1 cellular context compared by ENCODE assay signal in the genomic region with DNA sequence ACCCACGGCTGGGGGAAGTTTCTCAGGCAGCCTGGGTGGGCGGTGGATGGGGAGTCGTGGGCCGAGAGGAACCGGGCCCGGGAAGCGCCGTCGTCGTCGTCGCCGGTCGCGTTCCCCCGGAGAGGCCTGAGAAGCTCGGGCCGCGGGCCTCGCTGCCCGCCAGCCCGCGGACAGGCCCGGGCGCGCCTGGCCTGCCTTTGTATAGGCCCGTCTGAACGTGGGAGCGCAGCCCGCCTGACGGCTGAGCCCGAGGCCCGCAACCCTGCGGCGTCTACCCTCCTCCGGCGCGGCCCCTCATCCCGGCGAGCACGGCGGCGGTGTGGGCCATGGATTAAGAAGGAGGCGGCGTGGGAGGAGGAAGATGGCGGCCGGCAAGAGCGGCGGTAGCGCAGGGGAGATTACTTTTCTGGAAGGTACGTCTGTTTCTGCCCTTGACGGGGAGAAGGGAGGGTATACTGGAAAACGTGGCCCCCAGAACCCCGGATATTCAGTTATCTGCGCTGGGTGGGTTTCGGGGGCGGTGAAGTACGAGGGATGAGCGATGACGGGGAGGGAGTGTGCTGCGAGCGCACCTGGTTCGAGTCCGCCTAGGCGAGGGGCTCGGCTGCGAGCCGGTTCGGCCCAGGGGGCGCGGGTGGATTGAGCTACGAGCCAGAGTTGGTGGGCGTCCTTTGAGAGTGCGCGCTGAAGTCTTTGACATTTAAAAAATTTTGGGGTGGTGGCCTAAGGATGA.
TF ChIP-seq lines count a peak whose summit lies in the region.

No MANE protein-coding gene starts in this region.

TF ChIP-seq in HepG2, 621 proteins besides CTCF, POLR2A, EP300 and RAD21 (continued from another document and continues in another):
- TF ChIP-seq, protein P1, sequence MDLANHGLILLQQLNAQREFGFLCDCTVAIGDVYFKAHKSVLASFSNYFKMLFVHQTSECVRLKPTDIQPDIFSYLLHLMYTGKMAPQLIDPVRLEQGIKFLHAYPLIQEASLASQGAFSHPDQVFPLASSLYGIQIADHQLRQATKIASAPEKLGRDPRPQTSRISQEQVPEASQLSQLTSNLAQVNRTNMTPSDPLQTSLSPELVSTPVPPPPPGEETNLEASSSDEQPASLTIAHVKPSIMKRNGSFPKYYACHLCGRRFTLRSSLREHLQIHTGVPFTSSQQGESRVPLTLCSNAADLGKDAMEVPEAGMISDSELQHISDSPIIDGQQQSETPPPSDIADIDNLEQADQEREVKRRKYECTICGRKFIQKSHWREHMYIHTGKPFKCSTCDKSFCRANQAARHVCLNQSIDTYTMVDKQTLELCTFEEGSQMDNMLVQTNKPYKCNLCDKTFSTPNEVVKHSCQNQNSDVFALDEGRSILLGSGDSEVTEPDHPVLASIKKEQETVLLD (CRISPR knock-in tag; IDR thresholded peaks at IDR 0.05; ENCODE audit: low read depth) = no peak; the same call in 1 of the 2 replicates
- TF ChIP-seq ZNF891 (CRISPR knock-in tag; IDR thresholded peaks at IDR 0.05) = no peak
- TF ChIP-seq, protein P2, sequence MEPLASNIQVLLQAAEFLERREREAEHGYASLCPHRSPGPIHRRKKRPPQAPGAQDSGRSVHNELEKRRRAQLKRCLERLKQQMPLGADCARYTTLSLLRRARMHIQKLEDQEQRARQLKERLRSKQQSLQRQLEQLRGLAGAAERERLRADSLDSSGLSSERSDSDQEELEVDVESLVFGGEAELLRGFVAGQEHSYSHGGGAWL (CRISPR knock-in tag; IDR thresholded peaks at IDR 0.05) = 0 out of 2 replicates have a peak, but pooled peaks have one; percentile 63
- no peak for TF ChIP-seq ATF7 (IDR thresholded peaks at IDR 0.05)
- no peak for TF ChIP-seq ATF7 (CRISPR knock-in tag; IDR thresholded peaks at IDR 0.05)
- TF ChIP-seq ETV6 (CRISPR knock-in tag; conservative IDR thresholded peaks at IDR 0.05) = no peak
- TF ChIP-seq, protein P3, sequence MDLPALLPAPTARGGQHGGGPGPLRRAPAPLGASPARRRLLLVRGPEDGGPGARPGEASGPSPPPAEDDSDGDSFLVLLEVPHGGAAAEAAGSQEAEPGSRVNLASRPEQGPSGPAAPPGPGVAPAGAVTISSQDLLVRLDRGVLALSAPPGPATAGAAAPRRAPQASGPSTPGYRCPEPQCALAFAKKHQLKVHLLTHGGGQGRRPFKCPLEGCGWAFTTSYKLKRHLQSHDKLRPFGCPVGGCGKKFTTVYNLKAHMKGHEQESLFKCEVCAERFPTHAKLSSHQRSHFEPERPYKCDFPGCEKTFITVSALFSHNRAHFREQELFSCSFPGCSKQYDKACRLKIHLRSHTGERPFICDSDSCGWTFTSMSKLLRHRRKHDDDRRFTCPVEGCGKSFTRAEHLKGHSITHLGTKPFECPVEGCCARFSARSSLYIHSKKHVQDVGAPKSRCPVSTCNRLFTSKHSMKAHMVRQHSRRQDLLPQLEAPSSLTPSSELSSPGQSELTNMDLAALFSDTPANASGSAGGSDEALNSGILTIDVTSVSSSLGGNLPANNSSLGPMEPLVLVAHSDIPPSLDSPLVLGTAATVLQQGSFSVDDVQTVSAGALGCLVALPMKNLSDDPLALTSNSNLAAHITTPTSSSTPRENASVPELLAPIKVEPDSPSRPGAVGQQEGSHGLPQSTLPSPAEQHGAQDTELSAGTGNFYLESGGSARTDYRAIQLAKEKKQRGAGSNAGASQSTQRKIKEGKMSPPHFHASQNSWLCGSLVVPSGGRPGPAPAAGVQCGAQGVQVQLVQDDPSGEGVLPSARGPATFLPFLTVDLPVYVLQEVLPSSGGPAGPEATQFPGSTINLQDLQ (CRISPR knock-in tag; IDR thresholded peaks at IDR 0.05) = no peak
- TF ChIP-seq WIZ (CRISPR knock-in tag; IDR thresholded peaks at IDR 0.05) = no peak
- no peak for TF ChIP-seq KLF15 (CRISPR knock-in tag; IDR thresholded peaks at IDR 0.05; ENCODE audit: borderline replicate concordance)
- 0 out of 2 replicates have a peak, but pooled peaks have one; percentile 47 for TF ChIP-seq JUNB (CRISPR knock-in tag; IDR thresholded peaks at IDR 0.05; ENCODE audit: borderline replicate concordance)
- no peak for TF ChIP-seq RXRB (CRISPR knock-in tag; IDR thresholded peaks at IDR 0.05; ENCODE audit: borderline replicate concordance)
- TF ChIP-seq MIER2 (CRISPR knock-in tag; IDR thresholded peaks at IDR 0.05) = no peak
- TF ChIP-seq, protein P4, sequence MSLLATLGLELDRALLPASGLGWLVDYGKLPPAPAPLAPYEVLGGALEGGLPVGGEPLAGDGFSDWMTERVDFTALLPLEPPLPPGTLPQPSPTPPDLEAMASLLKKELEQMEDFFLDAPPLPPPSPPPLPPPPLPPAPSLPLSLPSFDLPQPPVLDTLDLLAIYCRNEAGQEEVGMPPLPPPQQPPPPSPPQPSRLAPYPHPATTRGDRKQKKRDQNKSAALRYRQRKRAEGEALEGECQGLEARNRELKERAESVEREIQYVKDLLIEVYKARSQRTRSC (CRISPR knock-in tag; IDR thresholded peaks at IDR 0.05; ENCODE audit: low read depth) = no peak
- TF ChIP-seq, protein P5, sequence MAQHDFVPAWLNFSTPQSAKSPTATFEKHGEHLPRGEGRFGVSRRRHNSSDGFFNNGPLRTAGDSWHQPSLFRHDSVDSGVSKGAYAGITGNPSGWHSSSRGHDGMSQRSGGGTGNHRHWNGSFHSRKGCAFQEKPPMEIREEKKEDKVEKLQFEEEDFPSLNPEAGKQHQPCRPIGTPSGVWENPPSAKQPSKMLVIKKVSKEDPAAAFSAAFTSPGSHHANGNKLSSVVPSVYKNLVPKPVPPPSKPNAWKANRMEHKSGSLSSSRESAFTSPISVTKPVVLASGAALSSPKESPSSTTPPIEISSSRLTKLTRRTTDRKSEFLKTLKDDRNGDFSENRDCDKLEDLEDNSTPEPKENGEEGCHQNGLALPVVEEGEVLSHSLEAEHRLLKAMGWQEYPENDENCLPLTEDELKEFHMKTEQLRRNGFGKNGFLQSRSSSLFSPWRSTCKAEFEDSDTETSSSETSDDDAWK (CRISPR knock-in tag; IDR thresholded peaks at IDR 0.05) = no peak
- TF ChIP-seq POGZ (CRISPR knock-in tag; IDR thresholded peaks at IDR 0.05) = no peak
- TF ChIP-seq, protein P6, sequence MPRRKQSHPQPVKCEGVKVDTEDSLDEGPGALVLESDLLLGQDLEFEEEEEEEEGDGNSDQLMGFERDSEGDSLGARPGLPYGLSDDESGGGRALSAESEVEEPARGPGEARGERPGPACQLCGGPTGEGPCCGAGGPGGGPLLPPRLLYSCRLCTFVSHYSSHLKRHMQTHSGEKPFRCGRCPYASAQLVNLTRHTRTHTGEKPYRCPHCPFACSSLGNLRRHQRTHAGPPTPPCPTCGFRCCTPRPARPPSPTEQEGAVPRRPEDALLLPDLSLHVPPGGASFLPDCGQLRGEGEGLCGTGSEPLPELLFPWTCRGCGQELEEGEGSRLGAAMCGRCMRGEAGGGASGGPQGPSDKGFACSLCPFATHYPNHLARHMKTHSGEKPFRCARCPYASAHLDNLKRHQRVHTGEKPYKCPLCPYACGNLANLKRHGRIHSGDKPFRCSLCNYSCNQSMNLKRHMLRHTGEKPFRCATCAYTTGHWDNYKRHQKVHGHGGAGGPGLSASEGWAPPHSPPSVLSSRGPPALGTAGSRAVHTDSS (CRISPR knock-in tag; conservative IDR thresholded peaks at IDR 0.05) = no peak
- TF ChIP-seq, protein P7, sequence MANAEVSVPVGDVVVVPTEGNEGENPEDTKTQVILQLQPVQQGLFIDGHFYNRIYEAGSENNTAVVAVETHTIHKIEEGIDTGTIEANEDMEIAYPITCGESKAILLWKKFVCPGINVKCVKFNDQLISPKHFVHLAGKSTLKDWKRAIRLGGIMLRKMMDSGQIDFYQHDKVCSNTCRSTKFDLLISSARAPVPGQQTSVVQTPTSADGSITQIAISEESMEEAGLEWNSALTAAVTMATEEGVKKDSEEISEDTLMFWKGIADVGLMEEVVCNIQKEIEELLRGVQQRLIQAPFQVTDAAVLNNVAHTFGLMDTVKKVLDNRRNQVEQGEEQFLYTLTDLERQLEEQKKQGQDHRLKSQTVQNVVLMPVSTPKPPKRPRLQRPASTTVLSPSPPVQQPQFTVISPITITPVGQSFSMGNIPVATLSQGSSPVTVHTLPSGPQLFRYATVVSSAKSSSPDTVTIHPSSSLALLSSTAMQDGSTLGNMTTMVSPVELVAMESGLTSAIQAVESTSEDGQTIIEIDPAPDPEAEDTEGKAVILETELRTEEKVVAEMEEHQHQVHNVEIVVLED (CRISPR knock-in tag; IDR thresholded peaks at IDR 0.05; ENCODE audit: borderline replicate concordance) = peak; percentile 41; the same call in 1 of the 2 replicates
- no peak for TF ChIP-seq ZFP36L2 (CRISPR knock-in tag; IDR thresholded peaks at IDR 0.05)
- TF ChIP-seq HNRNPLL (IDR thresholded peaks at IDR 0.05; ENCODE audit: low read depth, low read length, poor library complexity, severe bottlenecking) = peak; percentile 68
- TF ChIP-seq, protein P8, sequence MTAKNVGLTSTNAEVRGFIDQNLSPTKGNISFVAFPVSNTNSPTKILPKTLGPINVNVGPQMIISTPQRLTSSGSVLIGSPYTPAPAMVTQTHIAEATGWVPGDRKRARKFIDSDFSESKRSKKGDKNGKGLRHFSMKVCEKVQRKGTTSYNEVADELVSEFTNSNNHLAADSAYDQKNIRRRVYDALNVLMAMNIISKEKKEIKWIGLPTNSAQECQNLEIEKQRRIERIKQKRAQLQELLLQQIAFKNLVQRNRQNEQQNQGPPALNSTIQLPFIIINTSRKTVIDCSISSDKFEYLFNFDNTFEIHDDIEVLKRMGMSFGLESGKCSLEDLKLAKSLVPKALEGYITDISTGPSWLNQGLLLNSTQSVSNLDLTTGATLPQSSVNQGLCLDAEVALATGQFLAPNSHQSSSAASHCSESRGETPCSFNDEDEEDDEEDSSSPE (CRISPR knock-in tag; IDR thresholded peaks at IDR 0.05) = no peak; the same call in 1 of the 2 replicates
- TF ChIP-seq, protein P9, sequence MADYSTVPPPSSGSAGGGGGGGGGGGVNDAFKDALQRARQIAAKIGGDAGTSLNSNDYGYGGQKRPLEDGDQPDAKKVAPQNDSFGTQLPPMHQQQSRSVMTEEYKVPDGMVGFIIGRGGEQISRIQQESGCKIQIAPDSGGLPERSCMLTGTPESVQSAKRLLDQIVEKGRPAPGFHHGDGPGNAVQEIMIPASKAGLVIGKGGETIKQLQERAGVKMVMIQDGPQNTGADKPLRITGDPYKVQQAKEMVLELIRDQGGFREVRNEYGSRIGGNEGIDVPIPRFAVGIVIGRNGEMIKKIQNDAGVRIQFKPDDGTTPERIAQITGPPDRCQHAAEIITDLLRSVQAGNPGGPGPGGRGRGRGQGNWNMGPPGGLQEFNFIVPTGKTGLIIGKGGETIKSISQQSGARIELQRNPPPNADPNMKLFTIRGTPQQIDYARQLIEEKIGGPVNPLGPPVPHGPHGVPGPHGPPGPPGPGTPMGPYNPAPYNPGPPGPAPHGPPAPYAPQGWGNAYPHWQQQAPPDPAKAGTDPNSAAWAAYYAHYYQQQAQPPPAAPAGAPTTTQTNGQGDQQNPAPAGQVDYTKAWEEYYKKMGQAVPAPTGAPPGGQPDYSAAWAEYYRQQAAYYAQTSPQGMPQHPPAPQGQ (CRISPR knock-in tag; IDR thresholded peaks at IDR 0.05; ENCODE audit: borderline replicate concordance) = no peak
- no peak for TF ChIP-seq ZMYM3 (CRISPR knock-in tag; IDR thresholded peaks at IDR 0.05)
- TF ChIP-seq RFXANK (CRISPR knock-in tag; IDR thresholded peaks at IDR 0.05) = no peak
- no peak for TF ChIP-seq PHB2 (IDR thresholded peaks at IDR 0.05; ENCODE audit: partially characterized antibody)
- TF ChIP-seq ZNF7 (CRISPR knock-in tag; IDR thresholded peaks at IDR 0.05) = no peak
- TF ChIP-seq, protein P10, sequence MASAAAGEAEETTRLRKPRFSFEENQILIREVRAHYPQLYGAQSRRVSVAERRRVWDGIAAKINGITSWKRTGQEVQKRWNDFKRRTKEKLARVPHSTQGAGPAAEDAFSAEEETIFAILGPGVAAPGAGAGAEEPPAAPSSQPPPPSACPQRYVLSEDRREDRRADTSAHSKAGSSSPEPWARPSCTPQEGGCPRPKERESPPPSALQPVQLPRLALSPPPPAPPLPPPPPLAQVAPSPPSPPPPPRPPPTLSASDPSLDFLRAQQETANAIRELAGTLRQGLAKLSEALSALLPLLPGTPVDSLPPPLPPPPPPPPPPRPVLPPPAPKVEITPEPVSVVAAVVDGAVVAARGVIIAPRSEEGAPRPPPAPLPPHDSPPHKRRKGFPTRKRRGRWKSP (CRISPR knock-in tag; IDR thresholded peaks at IDR 0.05) = no peak; the same call in 1 of the 2 replicates
- TF ChIP-seq EED (CRISPR knock-in tag; IDR thresholded peaks at IDR 0.05) = peak; percentile 65; the same call in 1 of the 2 replicates
- TF ChIP-seq ZNF883 (CRISPR knock-in tag; IDR thresholded peaks at IDR 0.05; ENCODE audit: not compliant biosample characterization) = no peak
- TF ChIP-seq ZNF253 (CRISPR knock-in tag; IDR thresholded peaks at IDR 0.05; ENCODE audit: borderline replicate concordance) = peak; percentile 82; the same call in 1 of the 2 replicates
- TF ChIP-seq ZIK1 (CRISPR knock-in tag; IDR thresholded peaks at IDR 0.05; ENCODE audit: borderline replicate concordance, low read depth) = no peak
- no peak for TF ChIP-seq NBN (conservative IDR thresholded peaks at IDR 0.05)
- TF ChIP-seq, protein P11, sequence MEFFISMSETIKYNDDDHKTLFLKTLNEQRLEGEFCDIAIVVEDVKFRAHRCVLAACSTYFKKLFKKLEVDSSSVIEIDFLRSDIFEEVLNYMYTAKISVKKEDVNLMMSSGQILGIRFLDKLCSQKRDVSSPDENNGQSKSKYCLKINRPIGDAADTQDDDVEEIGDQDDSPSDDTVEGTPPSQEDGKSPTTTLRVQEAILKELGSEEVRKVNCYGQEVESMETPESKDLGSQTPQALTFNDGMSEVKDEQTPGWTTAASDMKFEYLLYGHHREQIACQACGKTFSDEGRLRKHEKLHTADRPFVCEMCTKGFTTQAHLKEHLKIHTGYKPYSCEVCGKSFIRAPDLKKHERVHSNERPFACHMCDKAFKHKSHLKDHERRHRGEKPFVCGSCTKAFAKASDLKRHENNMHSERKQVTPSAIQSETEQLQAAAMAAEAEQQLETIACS (CRISPR knock-in tag; IDR thresholded peaks at IDR 0.05) = no peak
- TF ChIP-seq ZNF709 (CRISPR knock-in tag; IDR thresholded peaks at IDR 0.05) = peak; percentile 87; the same call in 1 of the 2 replicates
- TF ChIP-seq SIX1 (CRISPR knock-in tag; IDR thresholded peaks at IDR 0.05; ENCODE audit: borderline replicate concordance) = no peak
- TF ChIP-seq GATAD1 (CRISPR knock-in tag; IDR thresholded peaks at IDR 0.05) = no peak
- TF ChIP-seq, protein P12, sequence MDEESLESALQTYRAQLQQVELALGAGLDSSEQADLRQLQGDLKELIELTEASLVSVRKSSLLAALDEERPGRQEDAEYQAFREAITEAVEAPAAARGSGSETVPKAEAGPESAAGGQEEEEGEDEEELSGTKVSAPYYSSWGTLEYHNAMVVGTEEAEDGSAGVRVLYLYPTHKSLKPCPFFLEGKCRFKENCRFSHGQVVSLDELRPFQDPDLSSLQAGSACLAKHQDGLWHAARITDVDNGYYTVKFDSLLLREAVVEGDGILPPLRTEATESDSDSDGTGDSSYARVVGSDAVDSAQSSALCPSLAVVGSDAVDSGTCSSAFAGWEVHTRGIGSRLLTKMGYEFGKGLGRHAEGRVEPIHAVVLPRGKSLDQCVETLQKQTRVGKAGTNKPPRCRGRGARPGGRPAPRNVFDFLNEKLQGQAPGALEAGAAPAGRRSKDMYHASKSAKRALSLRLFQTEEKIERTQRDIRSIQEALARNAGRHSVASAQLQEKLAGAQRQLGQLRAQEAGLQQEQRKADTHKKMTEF (CRISPR knock-in tag; IDR thresholded peaks at IDR 0.05) = peak; percentile 57; the same call in 1 of the 2 replicates
- TF ChIP-seq BRD4 (CRISPR knock-in tag; IDR thresholded peaks at IDR 0.05) = no peak; the same call in none of the 2 replicates
